8 cellular contexts compared by ENCODE assay signal in the genomic region with DNA sequence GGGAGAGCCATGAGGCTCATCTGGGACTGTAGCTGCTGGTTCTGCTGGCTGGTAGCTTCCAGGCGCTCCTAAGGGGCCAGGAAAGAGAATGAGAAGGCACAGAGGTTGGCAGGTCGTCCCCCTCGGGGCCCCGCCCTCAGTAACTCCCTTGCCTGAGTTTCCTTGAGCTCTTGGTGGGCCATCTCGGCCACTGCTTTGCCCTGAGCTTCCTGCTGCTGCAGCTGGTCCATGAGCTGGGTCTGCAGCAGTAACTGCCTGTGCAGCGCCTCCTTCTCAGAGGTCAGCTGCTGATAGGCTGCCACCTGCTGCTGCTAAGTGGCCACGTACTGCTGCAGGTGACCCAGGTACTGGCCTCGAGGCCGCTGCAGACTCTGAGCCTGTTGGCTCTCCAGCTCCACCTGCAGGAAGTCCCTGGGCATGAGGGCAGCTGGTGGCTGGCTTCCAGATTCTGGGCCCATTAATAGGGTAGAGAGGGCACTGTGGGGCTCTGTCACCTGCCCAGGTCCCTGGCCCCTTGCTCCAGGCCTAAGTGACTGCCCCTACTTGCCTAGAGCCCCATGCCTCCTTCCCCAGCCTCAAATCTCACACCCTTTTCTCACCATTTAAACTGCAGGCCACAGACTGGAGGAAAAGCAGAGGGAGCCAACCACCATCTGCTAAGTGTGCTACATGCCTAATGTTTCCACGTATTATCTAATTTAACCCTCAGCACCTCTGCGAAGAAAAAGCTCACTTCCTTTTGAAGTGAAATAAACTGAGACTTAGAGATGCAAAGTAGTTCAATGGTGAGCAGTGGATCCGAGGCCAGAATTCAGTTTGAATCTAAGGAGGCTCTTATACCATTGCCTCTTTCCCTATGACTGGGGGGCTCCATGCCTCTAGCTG. TPM values are rescaled to one million over a fixed set of nuclear protein-coding genes. Genes with fewer than 3 reads are reported as not detected.
DNase-seq lines count a peak whose midpoint lies in the region; ATAC-seq and TF ChIP-seq lines count a peak whose summit lies in the region.

No MANE protein-coding gene starts in this region.

- no peak overlapping the region for H3K27ac ChIP-seq in suprapubic skin

- H3K27me3 Mint-ChIP-seq in memory B cell, result peaks cover 3% of the 10 kb centered on the region

- no peak for TF ChIP-seq EP300 in suprapubic skin (IDR thresholded peaks at IDR 0.05)

- no peak for TF ChIP-seq POLR2A in suprapubic skin (IDR thresholded peaks at IDR 0.05)

- WGBS in suprapubic skin, result 65% methylated on average over 8 of the region's 12 CpGs

- peak overlapping the region; percentile 6 for H3K4me3 Mint-ChIP-seq in memory B cell

- no peaks in the 10 kb centered on the region for H3K36me3 Mint-ChIP-seq in memory B cell

- H3K9me3 Mint-ChIP-seq in memory B cell, result no peaks in the 10 kb centered on the region

- DNase-seq in NOMO-1 treated with DMSO at 0.1 percent for 48 hours (lab: John Stamatoyannopoulos, UW; ENCODE audit: unreplicated experiment), result peak; percentile 38
- no peak for DNase-seq in NOMO-1 treated with dmso at 0.1 percent for 144 hours (lab: John Stamatoyannopoulos, UW; ENCODE audit: unreplicated experiment)
- peak; percentile 61 for DNase-seq in NCI-H1436 (lab: John Stamatoyannopoulos, UW)
- DNase-seq in activated CD4-positive, CD25-positive, alpha-beta regulatory T cell treated with anti-CD3 and anti-CD28 coated beads, Interleukin-2, amount 50 U/mL, for 16 hours (ENCODE audit: low read depth, low spot score), result peak; percentile 24
- peak; percentile 15 to 51 for DNase-seq in dermis microvascular lymphatic vessel endothelial cell (ENCODE audit: low read depth in 2 of 2)
- DNase-seq in memory B cell (ENCODE audit: low spot score in 2 of 2), result peak; percentile 48 to 53
- peak; percentile 66 to 82 for DNase-seq in suprapubic skin (ENCODE audit: low spot score in 2 of 2)

- no peaks in the 10 kb centered on the region for H3K9me3 ChIP-seq in suprapubic skin

- H3K27ac Mint-ChIP-seq in memory B cell, result no peak overlapping the region

- H3K4me1 ChIP-seq in suprapubic skin, result no peaks in the 10 kb centered on the region

- H3K27me3 ChIP-seq in suprapubic skin, result no peaks in the 10 kb centered on the region

- H3K36me3 ChIP-seq in suprapubic skin, result no peaks in the 10 kb centered on the region

- H3K4me3 ChIP-seq in suprapubic skin, result no peak overlapping the region

- peak; percentile 80 for ATAC-seq in memory B cell (ENCODE audit: low read depth)
- no peak for ATAC-seq in HG02981 (IDR thresholded peaks at IDR 0.05; ENCODE audit: unreplicated experiment)

- peaks cover 3% of the 10 kb centered on the region for H3K4me1 Mint-ChIP-seq in memory B cell

- peak; percentile 19 to 83 for TF ChIP-seq CTCF in suprapubic skin (IDR thresholded peaks at IDR 0.05)

RNA-seq across cellular contexts. Expression of a gene that starts 10.8 kb away (rescaled TPM):
- total RNA-seq in dermis microvascular lymphatic vessel endothelial cell, result 7.8 and 11.3 TPM in 2 replicates
- 10 to 100 TPM; 16.5 to 23.1 (median 18.4) TPM for total RNA-seq in suprapubic skin

RNA-seq across cellular contexts. Expression of a gene that starts 38.8 kb away (rescaled TPM):
- total RNA-seq in dermis microvascular lymphatic vessel endothelial cell (40.8 and 108 TPM in 2 replicates), suprapubic skin (10 to 100 TPM; 17.6 to 41.2 (median 34.6) TPM)
